ENCODE assay signal across 9 cellular contexts in genomic region chr9:92535940-92536850, GRCh38. TPM values are rescaled to one million over a fixed set of nuclear protein-coding genes. Genes with fewer than 3 reads are reported as not detected.
DNase-seq lines count a peak whose midpoint lies in the region; ATAC-seq and TF ChIP-seq lines count a peak whose summit lies in the region.
"Had no signal": no experiment of that assay in that cellular context is flagged by ENCODE, and none has a peak within 500 bp of the region (broad histone marks: within the 10 kb centered on the region; RNA-seq: fewer than 3 reads in every experiment).

TSS of gene ECM2 (minus strand) at chr9:92535990. CDS start at chr9:92522866, 13,124 bp downstream.

- H3K27ac ChIP-seq in duodenal mucosa (ENCODE audit: low read depth, low read length) = peak within 1 kb of the TSS; percentile 47

- intact Hi-C loops in activated T-helper 1 cell treated with anti-CD3 and anti-CD28 coated beads, Interleukin-12 subunit alpha, Interleukin-12 subunit beta, Interleukin-2, Interleukin-4 antibody, amounts not matched to agents 30 ng/mL and 10 ng/mL and 1 ng/mL, durations not matched to agents 14 hours and 24 hours and 36 hours (cut with micrococcal nuclease) = no loop called here

- H3K36me3 Mint-ChIP-seq in type B pancreatic cell = no peaks in the 10 kb centered on the region
- no peaks in the 10 kb centered on the region for H3K36me3 Mint-ChIP-seq in activated T-helper 1 cell treated with anti-CD3 and anti-CD28 coated beads, Interleukin-12 subunit alpha, Interleukin-12 subunit beta, Interleukin-2, Interleukin-4 antibody, amounts not matched to agents 30 ng/mL and 10 ng/mL and 1 ng/mL, durations not matched to agents 14 hours and 24 hours and 36 hours (ENCODE audit: low read depth)
- peaks cover 10% of the 10 kb centered on the region for H3K36me3 Mint-ChIP-seq in activated naive CD8-positive, alpha-beta T cell treated with anti-CD3 and anti-CD28 coated beads for 36 hours
- H3K36me3 Mint-ChIP-seq: WTC11 had no signal

- ATAC-seq in HG02763 (IDR thresholded peaks at IDR 0.05; ENCODE audit: unreplicated experiment) (no peak), GM21723 (IDR thresholded peaks at IDR 0.05; ENCODE audit: unreplicated experiment) (no peak)
- ATAC-seq: WTC11 had no signal

- TF ChIP-seq CTCF in type B pancreatic cell (conservative IDR thresholded peaks at IDR 0.05) = no peak

- H3K27me3 ChIP-seq in duodenal mucosa (ENCODE audit: control insufficient read depth in 1 of 2, insufficient read depth in 2 of 2, low read length in 2 of 2) = no peaks in the 10 kb centered on the region
- H3K27me3 ChIP-seq in mononuclear cell (ENCODE audit: insufficient read depth, low read length) = no peaks in the 10 kb centered on the region

- peak within 1 kb of the TSS; percentile 58 for H3K4me3 ChIP-seq in duodenal mucosa (ENCODE audit: low read depth in 1 of 2, low read length in 2 of 2)
- H3K4me3 ChIP-seq in mononuclear cell (ENCODE audit: low read length) = peak within 1 kb of the TSS; percentile 7

- H3K9me3 Mint-ChIP-seq in type B pancreatic cell = peaks cover 3% of the 10 kb centered on the region
- no peaks in the 10 kb centered on the region for H3K9me3 Mint-ChIP-seq in activated T-helper 1 cell treated with anti-CD3 and anti-CD28 coated beads, Interleukin-12 subunit alpha, Interleukin-12 subunit beta, Interleukin-2, Interleukin-4 antibody, amounts not matched to agents 30 ng/mL and 10 ng/mL and 1 ng/mL, durations not matched to agents 14 hours and 24 hours and 36 hours
- peaks cover 7% of the 10 kb centered on the region for H3K9me3 Mint-ChIP-seq in activated naive CD8-positive, alpha-beta T cell treated with anti-CD3 and anti-CD28 coated beads for 36 hours
- H3K9me3 Mint-ChIP-seq: WTC11 had no signal

- H3K9ac ChIP-seq in duodenal mucosa (ENCODE audit: low read depth in 1 of 2, low read length in 2 of 2) = peak within 1 kb of the TSS; percentile 27 to 59

- peak; percentile 61 for DNase-seq in M059J (ENCODE audit: low read depth)
- no peak for DNase-seq in type B pancreatic cell (ENCODE audit: extremely low spot score, unreplicated experiment)
- no peak for DNase-seq in activated T-helper 1 cell treated with anti-CD3 and anti-CD28 coated beads, Interleukin-12 subunit alpha, Interleukin-12 subunit beta, Interleukin-2, Interleukin-4 antibody, amounts not matched to agents 30 ng/mL and 10 ng/mL and 1 ng/mL, durations not matched to agents 14 hours and 24 hours and 36 hours (ENCODE audit: low spot score)
- DNase-seq in activated naive CD8-positive, alpha-beta T cell treated with anti-CD3 and anti-CD28 coated beads for 36 hours = no peak

- H3K27ac Mint-ChIP-seq in type B pancreatic cell = no peak within 1 kb of the TSS
- H3K27ac Mint-ChIP-seq in activated T-helper 1 cell treated with anti-CD3 and anti-CD28 coated beads, Interleukin-12 subunit alpha, Interleukin-12 subunit beta, Interleukin-2, Interleukin-4 antibody, amounts not matched to agents 30 ng/mL and 10 ng/mL and 1 ng/mL, durations not matched to agents 14 hours and 24 hours and 36 hours = no peak within 1 kb of the TSS
- no peak within 1 kb of the TSS for H3K27ac Mint-ChIP-seq in activated naive CD8-positive, alpha-beta T cell treated with anti-CD3 and anti-CD28 coated beads for 36 hours
- H3K27ac Mint-ChIP-seq: WTC11 had no signal

- peaks cover 10 to 14% of the 10 kb centered on the region in 2 donors for H3K4me1 ChIP-seq in duodenal mucosa (ENCODE audit: control insufficient read depth in 1 of 2, insufficient read depth in 2 of 2, low read length in 2 of 2)
- peaks cover 28% of the 10 kb centered on the region for H3K4me1 ChIP-seq in mononuclear cell (ENCODE audit: insufficient read depth, low read length)

- H3K4me1 Mint-ChIP-seq in type B pancreatic cell (ENCODE audit: unreplicated experiment) = peaks cover 8% of the 10 kb centered on the region
- H3K4me1 Mint-ChIP-seq in activated T-helper 1 cell treated with anti-CD3 and anti-CD28 coated beads, Interleukin-12 subunit alpha, Interleukin-12 subunit beta, Interleukin-2, Interleukin-4 antibody, amounts not matched to agents 30 ng/mL and 10 ng/mL and 1 ng/mL, durations not matched to agents 14 hours and 24 hours and 36 hours (ENCODE audit: low read depth) = peaks cover 10% of the 10 kb centered on the region
- H3K4me1 Mint-ChIP-seq in activated naive CD8-positive, alpha-beta T cell treated with anti-CD3 and anti-CD28 coated beads for 36 hours = no peaks in the 10 kb centered on the region

- no peaks in the 10 kb centered on the region for H3K27me3 Mint-ChIP-seq in type B pancreatic cell
- no peaks in the 10 kb centered on the region for H3K27me3 Mint-ChIP-seq in activated T-helper 1 cell treated with anti-CD3 and anti-CD28 coated beads, Interleukin-12 subunit alpha, Interleukin-12 subunit beta, Interleukin-2, Interleukin-4 antibody, amounts not matched to agents 30 ng/mL and 10 ng/mL and 1 ng/mL, durations not matched to agents 14 hours and 24 hours and 36 hours (ENCODE audit: insufficient read depth)
- H3K27me3 Mint-ChIP-seq in activated naive CD8-positive, alpha-beta T cell treated with anti-CD3 and anti-CD28 coated beads for 36 hours = no peaks in the 10 kb centered on the region

- H3K9me3 ChIP-seq in duodenal mucosa (ENCODE audit: control insufficient read depth in 1 of 2, low read length in 2 of 2) = no peaks in the 10 kb centered on the region
- H3K9me3 ChIP-seq in mononuclear cell (ENCODE audit: low read depth, low read length) = no peaks in the 10 kb centered on the region

- peak within 1 kb of the TSS; percentile 12 for H3K4me3 Mint-ChIP-seq in type B pancreatic cell
- no peak within 1 kb of the TSS for H3K4me3 Mint-ChIP-seq in activated T-helper 1 cell treated with anti-CD3 and anti-CD28 coated beads, Interleukin-12 subunit alpha, Interleukin-12 subunit beta, Interleukin-2, Interleukin-4 antibody, amounts not matched to agents 30 ng/mL and 10 ng/mL and 1 ng/mL, durations not matched to agents 14 hours and 24 hours and 36 hours
- H3K4me3 Mint-ChIP-seq in activated naive CD8-positive, alpha-beta T cell treated with anti-CD3 and anti-CD28 coated beads for 36 hours = no peak within 1 kb of the TSS
- H3K4me3 Mint-ChIP-seq: WTC11 had no signal

- no peaks in the 10 kb centered on the region for H3K36me3 ChIP-seq in duodenal mucosa (ENCODE audit: control insufficient read depth in 1 of 2, insufficient read depth in 2 of 2, low read length in 2 of 2)

RNA-seq across cellular contexts. Expression of gene ECM2, which starts in this region (rescaled TPM):
- total RNA-seq in M059J (2014; rRNA removed; shearing (Covaris generic)) = 0.47 and 1.0 TPM in 2 replicates
- total RNA-seq in mononuclear cell (0.31 TPM), type B pancreatic cell (ENCODE audit: low replicate concordance) (0.24 and 0.51 TPM in 2 replicates)
- not detected in 2 replicates for total RNA-seq in activated T-helper 1 cell treated with anti-CD3 and anti-CD28 coated beads, Interleukin-12 subunit alpha, Interleukin-12 subunit beta, Interleukin-2, Interleukin-4 antibody, amounts not matched to agents 30 ng/mL and 10 ng/mL and 1 ng/mL, durations not matched to agents 14 hours and 24 hours and 36 hours
- total RNA-seq in activated naive CD8-positive, alpha-beta T cell treated with anti-CD3 and anti-CD28 coated beads for 36 hours = not detected
- total RNA-seq: WTC11 had no signal
